ENCODE assay signal across 27 cellular contexts in the genomic region with DNA sequence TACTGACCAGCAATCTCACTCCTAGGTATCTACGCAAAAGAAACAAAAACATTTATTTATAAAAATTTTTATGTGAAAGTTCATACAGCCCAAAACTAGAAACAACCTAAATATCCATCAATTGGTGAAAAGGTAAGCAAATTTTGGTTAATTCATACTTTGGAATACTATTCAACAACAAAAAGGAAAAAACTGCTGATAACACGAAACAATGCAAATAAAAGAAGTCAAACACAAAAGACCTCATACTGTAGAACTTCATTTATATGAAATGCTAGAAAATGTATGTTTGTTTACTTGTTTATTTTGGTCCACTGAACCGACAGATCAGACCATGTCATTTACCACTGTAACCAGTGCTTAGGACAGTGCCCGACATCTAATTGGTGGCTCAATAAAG.
DNase-seq lines count a peak whose midpoint lies in the region; ATAC-seq and TF ChIP-seq lines count a peak whose summit lies in the region.
"Had no signal": no experiment of that assay in that cellular context is flagged by ENCODE, and none has a peak within 500 bp of the region (broad histone marks: within the 10 kb centered on the region; RNA-seq: fewer than 3 reads in every experiment).

No MANE protein-coding gene starts in this region.

- TF ChIP-seq CTCF in CD14-positive monocyte (IDR thresholded peaks at IDR 0.05) (no peak), mammary epithelial cell (conservative IDR thresholded peaks at IDR 0.05 in 1 of 2, IDR thresholded peaks at IDR 0.05 in 1 of 2; ENCODE audit: extremely low read depth in 1 of 2, insufficient read depth in 1 of 2, low read depth in 1 of 2, low read length in 2 of 2) (no peak), mesothelial cell of epicardium (IDR thresholded peaks at IDR 0.05; ENCODE audit: unreplicated experiment) (no peak)

- H3K27ac ChIP-seq in HUES48 (ENCODE audit: low read depth, low read length) (peak overlapping the region; percentile 57), mammary epithelial cell (ENCODE audit: insufficient read depth, low read depth, low read length) (peak overlapping the region; percentile 93)
- H3K27ac ChIP-seq: right atrium auricular region, thyroid gland had no signal

- no peak overlapping the region for H2AFZ ChIP-seq in mammary epithelial cell (ENCODE audit: low read depth, low read length)

- no TSS peak for BruUV-seq in mammary epithelial cell (replicated peaks; lab: Mats Ljungman, UMichigan)

- no peaks in the 10 kb centered on the region for H3K36me3 ChIP-seq in HUES48 (ENCODE audit: control insufficient read depth, insufficient read depth, low read length)
- no peaks in the 10 kb centered on the region for H3K36me3 ChIP-seq in mammary epithelial cell (ENCODE audit: insufficient read depth, low read length)
- H3K36me3 ChIP-seq: right atrium auricular region, thyroid gland had no signal

- peak overlapping the region; percentile 65 for H3K4me2 ChIP-seq in mammary epithelial cell (ENCODE audit: insufficient read depth, low read depth, low read length)

- H3K9me3 ChIP-seq in HUES48 (ENCODE audit: control insufficient read depth, insufficient read depth, low read length) = no peaks in the 10 kb centered on the region
- no peaks in the 10 kb centered on the region for H3K9me3 ChIP-seq in mammary epithelial cell (replicated peaks; ENCODE audit: insufficient read depth, low read length)
- H3K9me3 ChIP-seq: right atrium auricular region, thyroid gland had no signal

- H3K27me3 Mint-ChIP-seq in CD14-positive monocyte (ENCODE audit: low read depth in 3 of 3) (no peaks in the 10 kb centered on the region), mesothelial cell of epicardium (ENCODE audit: low read depth) (no peaks in the 10 kb centered on the region)
- peaks cover 2 to 7% of the 10 kb centered on the region in 2 donors for H3K27me3 Mint-ChIP-seq in natural killer cell treated with Interleukin-12 subunit alpha and Interleukin-12 subunit beta and Interleukin-15 and Interleukin-18, amount 100 ng/mL, for 72 hours
- H3K27me3 Mint-ChIP-seq: activated CD4-positive, alpha-beta memory T cell treated with anti-CD3 and anti-CD28 coated beads, Interleukin-2, amount 10 ng/mL, durations not matched to agents 7 days and 5 days; activated naive CD8-positive, alpha-beta T cell; naive B cell; stimulated activated naive CD8-positive, alpha-beta T cell treated with anti-CD3 and anti-CD28 coated beads, Interleukin-15, amount 100 ng/mL, for 72 hours had no signal

- no peak overlapping the region for H3K9ac ChIP-seq in HUES48 (ENCODE audit: low read depth, low read length)
- no peak overlapping the region for H3K9ac ChIP-seq in mammary epithelial cell (ENCODE audit: insufficient read depth, low read length)

- peaks cover 16% of the 10 kb centered on the region for H3K4me1 ChIP-seq in HUES48 (ENCODE audit: control insufficient read depth, insufficient read depth, low read length)
- H3K4me1 ChIP-seq in mammary epithelial cell (ENCODE audit: insufficient read depth, low read length) = peaks cover 31% of the 10 kb centered on the region

- H3K36me3 Mint-ChIP-seq in CD14-positive monocyte (no peaks in the 10 kb centered on the region), mesothelial cell of epicardium (peaks cover 16% of the 10 kb centered on the region)
- no peaks in the 10 kb centered on the region for H3K36me3 Mint-ChIP-seq in natural killer cell treated with Interleukin-12 subunit alpha and Interleukin-12 subunit beta and Interleukin-15 and Interleukin-18, amount 100 ng/mL, for 72 hours

- DNase-seq in CD14-positive monocyte (ENCODE audit: low spot score) (no peak), mammary epithelial cell (no peak), mesothelial cell of epicardium (ENCODE audit: low spot score in 2 of 2, unreplicated experiment in 2 of 2) (no peak), SHP77 treated with DMSO at 0.1 percent for 48 hours (lab: John Stamatoyannopoulos, UW) (no peak), NCI-H82 (lab: John Stamatoyannopoulos, UW) (no peak), erythroblast (lab: John Stamatoyannopoulos, UW) (no peak)
- no peak for DNase-seq in natural killer cell treated with Interleukin-12 subunit alpha and Interleukin-12 subunit beta and Interleukin-15 and Interleukin-18, amount 100 ng/mL, for 72 hours (ENCODE audit: low spot score)
- DNase-seq: activated CD4-positive, alpha-beta memory T cell treated with anti-CD3 and anti-CD28 coated beads, Interleukin-2, amount 10 ng/mL, durations not matched to agents 7 days and 5 days; activated CD4-positive, CD25-positive, alpha-beta regulatory T cell treated with anti-CD3 and anti-CD28 coated beads, Interleukin-2, amount 50 U/mL, for 72 hours; aorta; caudate nucleus; head of caudate nucleus; left colon; mesendoderm; MM.1S; naive B cell; NCI-H1417 treated with DMSO at 0.1 percent for 48 hours; NCI-H2081 treated with DMSO at 0.1 percent for 48 hours; NCI-H345; NCI-H774; Right ventricle myocardium superior; stimulated activated CD4-positive, alpha-beta T cell treated with anti-CD3 and anti-CD28 coated beads, Interleukin-12 subunit alpha, Interleukin-12 subunit beta, amount 100 ng/mL, for 4 hours; stimulated activated naive CD8-positive, alpha-beta T cell treated with anti-CD3 and anti-CD28 coated beads, Interleukin-15, amount 100 ng/mL, for 72 hours; thyroid gland had no signal

- H3K4me1 Mint-ChIP-seq in CD14-positive monocyte (peaks cover 56% of the 10 kb centered on the region), mesothelial cell of epicardium (peaks cover 25% of the 10 kb centered on the region)
- peaks cover 5 to 14% of the 10 kb centered on the region in 2 donors for H3K4me1 Mint-ChIP-seq in natural killer cell treated with Interleukin-12 subunit alpha and Interleukin-12 subunit beta and Interleukin-15 and Interleukin-18, amount 100 ng/mL, for 72 hours (ENCODE audit: low read depth in 2 of 2)

- intact Hi-C loops in CD14-positive monocyte (cut with micrococcal nuclease) (no loop called here), mammary epithelial cell (cut with micrococcal nuclease) (no loop called here)

- H3K4me3 ChIP-seq in HUES48 (ENCODE audit: low read depth, low read length) (no peak overlapping the region), mammary epithelial cell (replicated peaks in 1 of 3; ENCODE audit: insufficient read depth in 1 of 3, low read depth in 2 of 3, low read length in 3 of 3) (no peak overlapping the region)
- H3K4me3 ChIP-seq: right atrium auricular region, thyroid gland had no signal

- in situ Hi-C loops in mammary epithelial cell (cut with MboI; ENCODE audit: low sequenced_read_pairs in 2 of 2) = no loop called here

- H3K4me3 Mint-ChIP-seq in CD14-positive monocyte (no peak overlapping the region), mesothelial cell of epicardium (no peak overlapping the region)
- H3K4me3 Mint-ChIP-seq in natural killer cell treated with Interleukin-12 subunit alpha and Interleukin-12 subunit beta and Interleukin-15 and Interleukin-18, amount 100 ng/mL, for 72 hours = no peak overlapping the region
- H3K4me3 Mint-ChIP-seq: activated CD4-positive, alpha-beta memory T cell treated with anti-CD3 and anti-CD28 coated beads, Interleukin-2, amount 10 ng/mL, durations not matched to agents 7 days and 5 days; activated naive CD8-positive, alpha-beta T cell; stimulated activated naive CD8-positive, alpha-beta T cell treated with anti-CD3 and anti-CD28 coated beads, Interleukin-15, amount 100 ng/mL, for 72 hours had no signal

- dilution Hi-C loops in mammary epithelial cell (cut with HindIII; ENCODE audit: low sequenced_read_pairs) = no loop called here

- H3K27me3 ChIP-seq in HUES48 (ENCODE audit: control insufficient read depth, insufficient read depth, low read length) (no peaks in the 10 kb centered on the region), mammary epithelial cell (ENCODE audit: insufficient read depth, low read length) (no peaks in the 10 kb centered on the region)
- H3K27me3 ChIP-seq: right atrium auricular region, thyroid gland had no signal

- WGBS in mammary epithelial cell (ENCODE audit: low coverage, missing lambda C conversion rate) = 98% methylated on average over 4 of the region's 4 CpGs

- no peak for ATAC-seq in natural killer cell treated with Interleukin-12 subunit alpha and Interleukin-12 subunit beta and Interleukin-15 and Interleukin-18, amount 100 ng/mL, for 72 hours
- ATAC-seq: stimulated activated naive CD8-positive, alpha-beta T cell treated with anti-CD3 and anti-CD28 coated beads, Interleukin-15, amount 100 ng/mL, for 72 hours had no signal

- peaks cover 0 to 4% (median 0%) of the 10 kb centered on the region in 7 donors for H3K9me3 Mint-ChIP-seq in CD14-positive monocyte
- peaks cover 13% of the 10 kb centered on the region for H3K9me3 Mint-ChIP-seq in mesothelial cell of epicardium
- H3K9me3 Mint-ChIP-seq in natural killer cell treated with Interleukin-12 subunit alpha and Interleukin-12 subunit beta and Interleukin-15 and Interleukin-18, amount 100 ng/mL, for 72 hours = no peaks in the 10 kb centered on the region
- H3K9me3 Mint-ChIP-seq: activated CD4-positive, alpha-beta memory T cell treated with anti-CD3 and anti-CD28 coated beads, Interleukin-2, amount 10 ng/mL, durations not matched to agents 7 days and 5 days had no signal

- CTCF ChIA-PET in mammary epithelial cell (lab: Charles Lee; ENCODE audit: low non-redundant PET) = no interaction called here

- H4K20me1 ChIP-seq in mammary epithelial cell (ENCODE audit: insufficient read depth, low read length) = no peaks in the 10 kb centered on the region

- H3K27ac Mint-ChIP-seq in CD14-positive monocyte (peak overlapping the region in 5 of 7 donors; percentile 70 to 94 (median 82)), mesothelial cell of epicardium (peak overlapping the region; percentile 77)
- no peak overlapping the region for H3K27ac Mint-ChIP-seq in natural killer cell treated with Interleukin-12 subunit alpha and Interleukin-12 subunit beta and Interleukin-15 and Interleukin-18, amount 100 ng/mL, for 72 hours
- H3K27ac Mint-ChIP-seq: activated CD4-positive, alpha-beta memory T cell treated with anti-CD3 and anti-CD28 coated beads, Interleukin-2, amount 10 ng/mL, durations not matched to agents 7 days and 5 days; activated naive CD8-positive, alpha-beta T cell had no signal

- TF ChIP-seq POLR2A in erythroblast (IDR thresholded peaks at IDR 0.05; ENCODE audit: low read length) = no peak

- H3K79me2 ChIP-seq in mammary epithelial cell (ENCODE audit: insufficient read depth, low read length) = peaks cover 58% of the 10 kb centered on the region

Comparison
In these comparisons a context has a peak if more than half of its experiments do, and no peak if none do; other contexts are left out.
1. H3K27ac Mint-ChIP-seq: peak in CD14-positive monocyte (5 of 7) and mesothelial cell of epicardium (single experiment); none in natural killer cell treated with Interleukin-12 subunit alpha and Interleukin-12 subunit beta and Interleukin-15 and Interleukin-18, amount 100 ng/mL, for 72 hours (0 of 2).